ENCODE assay signal across 1 cellular context in the genomic region with DNA sequence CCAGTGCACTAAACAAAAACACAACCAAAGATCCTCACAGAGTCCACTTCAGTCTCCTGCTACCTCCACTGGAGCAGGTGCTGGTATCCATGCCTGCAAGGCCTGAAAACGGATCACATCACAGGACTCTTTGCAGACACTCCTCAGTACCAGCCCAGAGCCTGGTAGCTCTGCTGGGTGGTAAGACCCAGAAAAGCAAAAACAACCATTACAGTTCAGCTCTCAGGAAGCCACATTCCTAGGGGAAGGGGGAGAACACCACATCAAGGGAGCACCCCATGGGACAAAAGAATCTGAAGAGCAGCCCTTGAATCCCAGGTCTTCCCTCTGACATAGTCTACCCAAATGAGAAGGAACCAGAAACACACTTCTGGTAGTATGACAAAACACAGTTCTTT.
TF ChIP-seq lines count a peak whose summit lies in the region.

No MANE protein-coding gene starts in this region.

TF ChIP-seq in GM12878, 131 proteins besides CTCF, POLR2A, EP300 and RAD21 (continued from another document):
- TF ChIP-seq HSF1 (IDR thresholded peaks at IDR 0.05; ENCODE audit: low read depth, low read length) (no peak), CHD4 (IDR thresholded peaks at IDR 0.05) (no peak), ZNF622 (IDR thresholded peaks at IDR 0.05) (no peak), NFYA (IDR thresholded peaks at IDR 0.05; ENCODE audit: borderline replicate concordance, low read depth, low read length) (no peak), RAD51 (IDR thresholded peaks at IDR 0.05) (no peak), GABPA (IDR thresholded peaks at IDR 0.05; ENCODE audit: low read depth) (no peak), CBX3 (IDR thresholded peaks at IDR 0.05; ENCODE audit: borderline replicate concordance, low read depth) (no peak), JUNB (IDR thresholded peaks at IDR 0.05) (no peak), SMAD5 (IDR thresholded peaks at IDR 0.05; ENCODE audit: low read depth) (no peak), RB1 (IDR thresholded peaks at IDR 0.05; ENCODE audit: borderline replicate concordance) (no peak), SMC3 (IDR thresholded peaks at IDR 0.05; ENCODE audit: borderline replicate concordance, low read length) (no peak), CHD2 (IDR thresholded peaks at IDR 0.05; ENCODE audit: borderline replicate concordance, low read depth, low read length) (no peak), ZNF207 (IDR thresholded peaks at IDR 0.05; ENCODE audit: borderline replicate concordance) (no peak), IRF4 (IDR thresholded peaks at IDR 0.05; ENCODE audit: low read depth, low read length) (no peak), ZNF384 (IDR thresholded peaks at IDR 0.05; ENCODE audit: borderline replicate concordance, low read depth, low read length) (no peak)
- TF ChIP-seq, protein P1, sequence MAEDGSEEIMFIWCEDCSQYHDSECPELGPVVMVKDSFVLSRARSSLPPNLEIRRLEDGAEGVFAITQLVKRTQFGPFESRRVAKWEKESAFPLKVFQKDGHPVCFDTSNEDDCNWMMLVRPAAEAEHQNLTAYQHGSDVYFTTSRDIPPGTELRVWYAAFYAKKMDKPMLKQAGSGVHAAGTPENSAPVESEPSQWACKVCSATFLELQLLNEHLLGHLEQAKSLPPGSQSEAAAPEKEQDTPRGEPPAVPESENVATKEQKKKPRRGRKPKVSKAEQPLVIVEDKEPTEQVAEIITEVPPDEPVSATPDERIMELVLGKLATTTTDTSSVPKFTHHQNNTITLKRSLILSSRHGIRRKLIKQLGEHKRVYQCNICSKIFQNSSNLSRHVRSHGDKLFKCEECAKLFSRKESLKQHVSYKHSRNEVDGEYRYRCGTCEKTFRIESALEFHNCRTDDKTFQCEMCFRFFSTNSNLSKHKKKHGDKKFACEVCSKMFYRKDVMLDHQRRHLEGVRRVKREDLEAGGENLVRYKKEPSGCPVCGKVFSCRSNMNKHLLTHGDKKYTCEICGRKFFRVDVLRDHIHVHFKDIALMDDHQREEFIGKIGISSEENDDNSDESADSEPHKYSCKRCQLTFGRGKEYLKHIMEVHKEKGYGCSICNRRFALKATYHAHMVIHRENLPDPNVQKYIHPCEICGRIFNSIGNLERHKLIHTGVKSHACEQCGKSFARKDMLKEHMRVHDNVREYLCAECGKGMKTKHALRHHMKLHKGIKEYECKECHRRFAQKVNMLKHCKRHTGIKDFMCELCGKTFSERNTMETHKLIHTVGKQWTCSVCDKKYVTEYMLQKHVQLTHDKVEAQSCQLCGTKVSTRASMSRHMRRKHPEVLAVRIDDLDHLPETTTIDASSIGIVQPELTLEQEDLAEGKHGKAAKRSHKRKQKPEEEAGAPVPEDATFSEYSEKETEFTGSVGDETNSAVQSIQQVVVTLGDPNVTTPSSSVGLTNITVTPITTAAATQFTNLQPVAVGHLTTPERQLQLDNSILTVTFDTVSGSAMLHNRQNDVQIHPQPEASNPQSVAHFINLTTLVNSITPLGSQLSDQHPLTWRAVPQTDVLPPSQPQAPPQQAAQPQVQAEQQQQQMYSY (CRISPR knock-in tag; IDR thresholded peaks at IDR 0.05) = no peak
